In the genomic region with DNA sequence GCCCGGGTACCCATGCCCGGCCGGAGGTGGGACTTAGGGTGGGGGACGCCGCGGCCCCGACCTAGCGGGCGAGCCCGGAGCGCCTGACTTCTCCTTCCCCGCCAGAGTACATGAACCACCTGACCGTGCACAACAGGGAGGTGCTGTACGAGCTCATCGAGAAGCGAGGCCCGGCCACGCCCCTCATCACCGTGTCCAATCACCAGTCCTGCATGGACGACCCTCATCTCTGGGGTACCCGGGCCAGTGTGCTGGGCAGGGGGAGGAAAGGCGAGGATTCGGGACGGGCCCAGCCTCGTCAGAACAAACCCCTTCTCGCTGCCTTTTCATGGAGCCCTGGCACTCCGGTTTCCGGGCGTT, we compare ENCODE assay signal across 8 cellular contexts. TPM values are rescaled to one million over a fixed set of nuclear protein-coding genes. Genes with fewer than 3 reads are reported as not detected.
DNase-seq lines count a peak whose midpoint lies in the region; ATAC-seq and TF ChIP-seq lines count a peak whose summit lies in the region.

No MANE protein-coding gene starts in this region.

- peak overlapping the region; percentile 70 for H3K4me3 ChIP-seq in epithelial cell of proximal tubule (ENCODE audit: low read depth, low read length)
- H3K4me3 ChIP-seq in muscle layer of duodenum (ENCODE audit: low read depth in 1 of 2, low read length in 2 of 2): peak overlapping the region; percentile 53 to 75

- H3K27ac Mint-ChIP-seq in activated CD8-positive, alpha-beta memory T cell treated with anti-CD3 and anti-CD28 coated beads, Interleukin-2, amount 10 ng/mL, durations not matched to agents 7 days and 5 days: peak overlapping the region; percentile 89
- peak overlapping the region; percentile 53 for H3K27ac Mint-ChIP-seq in type B pancreatic cell

- no peaks in the 10 kb centered on the region for H3K27me3 Mint-ChIP-seq in activated CD8-positive, alpha-beta memory T cell treated with anti-CD3 and anti-CD28 coated beads, Interleukin-2, amount 10 ng/mL, durations not matched to agents 7 days and 5 days
- H3K27me3 Mint-ChIP-seq in type B pancreatic cell: no peaks in the 10 kb centered on the region

- H3K27me3 ChIP-seq in muscle layer of duodenum (ENCODE audit: low read depth, low read length): no peaks in the 10 kb centered on the region

- DNase-seq in NCI-H510A treated with DMSO at 0.1 percent for 48 hours (lab: John Stamatoyannopoulos, UW) (peak; percentile 35), NCI-H510A (lab: John Stamatoyannopoulos, UW) (no peak), NCI-H2227 (lab: John Stamatoyannopoulos, UW; ENCODE audit: unreplicated experiment) (peak; percentile 81), epithelial cell of proximal tubule (ENCODE audit: low read depth) (no peak), type B pancreatic cell (ENCODE audit: extremely low spot score, unreplicated experiment) (no peak)
- DNase-seq in activated CD8-positive, alpha-beta memory T cell treated with anti-CD3 and anti-CD28 coated beads, Interleukin-2, amount 10 ng/mL, durations not matched to agents 7 days and 5 days: peak; percentile 81

- TF ChIP-seq CTCF in epithelial cell of proximal tubule (conservative IDR thresholded peaks at IDR 0.05; ENCODE audit: low read depth, low read length) (no peak), type B pancreatic cell (conservative IDR thresholded peaks at IDR 0.05) (no peak)

- H3K9me3 Mint-ChIP-seq in activated CD8-positive, alpha-beta memory T cell treated with anti-CD3 and anti-CD28 coated beads, Interleukin-2, amount 10 ng/mL, durations not matched to agents 7 days and 5 days (ENCODE audit: low read depth): no peaks in the 10 kb centered on the region
- H3K9me3 Mint-ChIP-seq in type B pancreatic cell: no peaks in the 10 kb centered on the region

- CTCF ChIA-PET in activated CD8-positive, alpha-beta memory T cell treated with anti-CD3 and anti-CD28 coated beads, Interleukin-2, amount 10 ng/mL, durations not matched to agents 7 days and 5 days (lab: Charles Lee): interaction anchor here (0.9 to 1.2 kb wide), 6 partner anchors 13 to 123 kb away, joined by 3 to 4 read pairs (median 3); a partner anchor contains a TSS

- H3K27ac ChIP-seq in muscle layer of duodenum (ENCODE audit: low read length): peak overlapping the region; percentile 63

- ATAC-seq in HG02938 (IDR thresholded peaks at IDR 0.05; ENCODE audit: unreplicated experiment): peak; percentile 58
- ATAC-seq in activated CD8-positive, alpha-beta memory T cell treated with anti-CD3 and anti-CD28 coated beads, Interleukin-2, amount 10 ng/mL, durations not matched to agents 7 days and 5 days: peak; percentile 74

- H3K36me3 Mint-ChIP-seq in activated CD8-positive, alpha-beta memory T cell treated with anti-CD3 and anti-CD28 coated beads, Interleukin-2, amount 10 ng/mL, durations not matched to agents 7 days and 5 days: peaks cover 7% of the 10 kb centered on the region
- peaks cover 3% of the 10 kb centered on the region for H3K36me3 Mint-ChIP-seq in type B pancreatic cell

- peaks cover 0 to 5% of the 10 kb centered on the region in 2 donors for H3K4me1 ChIP-seq in muscle layer of duodenum (ENCODE audit: control insufficient read depth in 1 of 2, insufficient read depth in 2 of 2, low read length in 2 of 2)

- H3K4me1 Mint-ChIP-seq in activated CD8-positive, alpha-beta memory T cell treated with anti-CD3 and anti-CD28 coated beads, Interleukin-2, amount 10 ng/mL, durations not matched to agents 7 days and 5 days: peaks cover 14% of the 10 kb centered on the region
- H3K4me1 Mint-ChIP-seq in type B pancreatic cell (ENCODE audit: unreplicated experiment): no peaks in the 10 kb centered on the region

- H3K9me3 ChIP-seq in muscle layer of duodenum (ENCODE audit: control insufficient read depth in 1 of 2, low read length in 2 of 2): no peaks in the 10 kb centered on the region

- peaks cover 0 to 3% of the 10 kb centered on the region in 2 donors for H3K36me3 ChIP-seq in muscle layer of duodenum (ENCODE audit: control insufficient read depth in 1 of 2, insufficient read depth in 2 of 2, low read length in 2 of 2)

- H3K4me3 Mint-ChIP-seq in activated CD8-positive, alpha-beta memory T cell treated with anti-CD3 and anti-CD28 coated beads, Interleukin-2, amount 10 ng/mL, durations not matched to agents 7 days and 5 days: peak overlapping the region; percentile 88
- H3K4me3 Mint-ChIP-seq in type B pancreatic cell: peak overlapping the region; percentile 83

RNA-seq across cellular contexts. Expression of a gene that starts 0.6 kb away (rescaled TPM):
- 10 to 100 TPM; 77.1 to 90.2 TPM for total RNA-seq in activated CD8-positive, alpha-beta memory T cell treated with anti-CD3 and anti-CD28 coated beads, Interleukin-2, amount 10 ng/mL, durations not matched to agents 7 days and 5 days
- 33.6 and 55.8 TPM in 2 replicates for total RNA-seq in epithelial cell of proximal tubule
- 30.5 and 46.1 TPM in 2 replicates for total RNA-seq in type B pancreatic cell (ENCODE audit: low replicate concordance)

RNA-seq across cellular contexts. Expression of a gene that starts 2.9 kb away (rescaled TPM):
- 10 to 100 TPM; 18.4 to 19.6 TPM for total RNA-seq in activated CD8-positive, alpha-beta memory T cell treated with anti-CD3 and anti-CD28 coated beads, Interleukin-2, amount 10 ng/mL, durations not matched to agents 7 days and 5 days
- total RNA-seq in epithelial cell of proximal tubule (20.7 and 27.7 TPM in 2 replicates), type B pancreatic cell (ENCODE audit: low replicate concordance) (13.3 and 14.4 TPM in 2 replicates)

RNA-seq across cellular contexts. Expression of a gene that starts 13.8 kb away (rescaled TPM):
- total RNA-seq in activated CD8-positive, alpha-beta memory T cell treated with anti-CD3 and anti-CD28 coated beads, Interleukin-2, amount 10 ng/mL, durations not matched to agents 7 days and 5 days: 1,000 to 10,000 TPM; 2,013 to 2,356 TPM
- total RNA-seq in epithelial cell of proximal tubule: 5,736 and 6,055 TPM in 2 replicates
- total RNA-seq in type B pancreatic cell (ENCODE audit: low replicate concordance): 2,880 and 3,042 TPM in 2 replicates

RNA-seq across cellular contexts. Expression of a gene that starts 16.5 kb away (rescaled TPM):
- 10 to 100 TPM; 42.0 to 48.4 TPM for total RNA-seq in activated CD8-positive, alpha-beta memory T cell treated with anti-CD3 and anti-CD28 coated beads, Interleukin-2, amount 10 ng/mL, durations not matched to agents 7 days and 5 days
- total RNA-seq in epithelial cell of proximal tubule (28.5 and 55.1 TPM in 2 replicates), type B pancreatic cell (ENCODE audit: low replicate concordance) (105 and 159 TPM in 2 replicates)

RNA-seq across cellular contexts. Expression of a gene that starts 25.0 kb away (rescaled TPM):
- total RNA-seq in activated CD8-positive, alpha-beta memory T cell treated with anti-CD3 and anti-CD28 coated beads, Interleukin-2, amount 10 ng/mL, durations not matched to agents 7 days and 5 days: 100 to 1,000 TPM in 1 of 2 experiments, 10 to 100 TPM in 1; 99.0 to 117 TPM
- 116 and 144 TPM in 2 replicates for total RNA-seq in epithelial cell of proximal tubule
- total RNA-seq in type B pancreatic cell (ENCODE audit: low replicate concordance): 105 and 159 TPM in 2 replicates

Comparison
In these comparisons a context has a peak if more than half of its experiments do, and no peak if none do; other contexts are left out.
1. DNase-seq: peak in NCI-H510A treated with DMSO at 0.1 percent for 48 hours (single experiment), NCI-H2227 (single experiment) and activated CD8-positive, alpha-beta memory T cell treated with anti-CD3 and anti-CD28 coated beads, Interleukin-2, amount 10 ng/mL, durations not matched to agents 7 days and 5 days (single experiment); none in NCI-H510A (single experiment), epithelial cell of proximal tubule (single experiment) and type B pancreatic cell (single experiment).